Comparison of ENCODE assay signal across 1 cellular context in the genomic region with DNA sequence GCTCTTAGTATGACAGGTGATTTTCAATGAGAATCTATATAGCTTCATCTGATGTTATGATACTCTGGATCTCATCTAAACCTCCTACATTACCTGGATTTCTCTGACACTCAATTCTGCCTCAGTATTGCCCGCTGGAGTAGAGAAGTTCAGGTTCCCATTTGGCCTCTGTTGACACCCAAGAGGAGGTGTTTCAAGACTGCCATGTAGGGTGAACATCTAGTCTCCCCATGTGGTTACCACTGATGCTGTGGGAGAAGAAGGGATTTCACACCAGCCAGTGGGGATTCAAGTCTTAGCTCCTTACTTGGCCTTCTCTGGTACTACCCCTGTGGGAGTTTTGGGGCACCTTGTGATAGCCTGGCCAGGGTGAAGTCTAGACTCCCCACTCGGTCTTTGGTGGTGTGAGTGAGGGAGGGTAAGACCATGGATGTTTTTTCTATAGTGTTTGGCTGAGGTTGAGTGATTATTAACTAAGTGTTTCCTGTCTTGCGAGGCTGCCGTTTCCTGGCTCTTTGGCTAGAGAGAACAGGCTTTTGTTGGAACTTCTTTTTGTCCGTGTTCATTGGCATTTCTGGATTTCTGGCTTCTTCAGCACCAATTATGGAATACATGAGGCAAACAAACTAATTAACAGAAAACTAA.
A peak's percentile ranks its signal among the peaks of the same experiment; 100 is the strongest.
TF ChIP-seq lines count a peak whose summit lies in the region.

No MANE protein-coding gene starts in this region.

TF ChIP-seq in HepG2, 621 proteins besides CTCF, POLR2A, EP300 and RAD21 (continued from another document and continues in another):
- TF ChIP-seq, protein P1, sequence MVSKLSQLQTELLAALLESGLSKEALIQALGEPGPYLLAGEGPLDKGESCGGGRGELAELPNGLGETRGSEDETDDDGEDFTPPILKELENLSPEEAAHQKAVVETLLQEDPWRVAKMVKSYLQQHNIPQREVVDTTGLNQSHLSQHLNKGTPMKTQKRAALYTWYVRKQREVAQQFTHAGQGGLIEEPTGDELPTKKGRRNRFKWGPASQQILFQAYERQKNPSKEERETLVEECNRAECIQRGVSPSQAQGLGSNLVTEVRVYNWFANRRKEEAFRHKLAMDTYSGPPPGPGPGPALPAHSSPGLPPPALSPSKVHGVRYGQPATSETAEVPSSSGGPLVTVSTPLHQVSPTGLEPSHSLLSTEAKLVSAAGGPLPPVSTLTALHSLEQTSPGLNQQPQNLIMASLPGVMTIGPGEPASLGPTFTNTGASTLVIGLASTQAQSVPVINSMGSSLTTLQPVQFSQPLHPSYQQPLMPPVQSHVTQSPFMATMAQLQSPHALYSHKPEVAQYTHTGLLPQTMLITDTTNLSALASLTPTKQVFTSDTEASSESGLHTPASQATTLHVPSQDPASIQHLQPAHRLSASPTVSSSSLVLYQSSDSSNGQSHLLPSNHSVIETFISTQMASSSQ (IDR thresholded peaks at IDR 0.05; ENCODE audit: low read depth) = peak; percentile 72
- TF ChIP-seq, protein P1 (CRISPR knock-in tag; IDR thresholded peaks at IDR 0.05; ENCODE audit: borderline replicate concordance) = no peak; the same call in 1 of the 2 replicates
- no peak for TF ChIP-seq ATRX (CRISPR knock-in tag; IDR thresholded peaks at IDR 0.05; ENCODE audit: borderline replicate concordance)
- TF ChIP-seq ZC3H4 (CRISPR knock-in tag; IDR thresholded peaks at IDR 0.05; ENCODE audit: borderline replicate concordance) = no peak
- no peak for TF ChIP-seq GPN1 (CRISPR knock-in tag; IDR thresholded peaks at IDR 0.05; ENCODE audit: borderline replicate concordance)
- no peak for TF ChIP-seq ZNF709 (CRISPR knock-in tag; IDR thresholded peaks at IDR 0.05)
- TF ChIP-seq, protein P2, sequence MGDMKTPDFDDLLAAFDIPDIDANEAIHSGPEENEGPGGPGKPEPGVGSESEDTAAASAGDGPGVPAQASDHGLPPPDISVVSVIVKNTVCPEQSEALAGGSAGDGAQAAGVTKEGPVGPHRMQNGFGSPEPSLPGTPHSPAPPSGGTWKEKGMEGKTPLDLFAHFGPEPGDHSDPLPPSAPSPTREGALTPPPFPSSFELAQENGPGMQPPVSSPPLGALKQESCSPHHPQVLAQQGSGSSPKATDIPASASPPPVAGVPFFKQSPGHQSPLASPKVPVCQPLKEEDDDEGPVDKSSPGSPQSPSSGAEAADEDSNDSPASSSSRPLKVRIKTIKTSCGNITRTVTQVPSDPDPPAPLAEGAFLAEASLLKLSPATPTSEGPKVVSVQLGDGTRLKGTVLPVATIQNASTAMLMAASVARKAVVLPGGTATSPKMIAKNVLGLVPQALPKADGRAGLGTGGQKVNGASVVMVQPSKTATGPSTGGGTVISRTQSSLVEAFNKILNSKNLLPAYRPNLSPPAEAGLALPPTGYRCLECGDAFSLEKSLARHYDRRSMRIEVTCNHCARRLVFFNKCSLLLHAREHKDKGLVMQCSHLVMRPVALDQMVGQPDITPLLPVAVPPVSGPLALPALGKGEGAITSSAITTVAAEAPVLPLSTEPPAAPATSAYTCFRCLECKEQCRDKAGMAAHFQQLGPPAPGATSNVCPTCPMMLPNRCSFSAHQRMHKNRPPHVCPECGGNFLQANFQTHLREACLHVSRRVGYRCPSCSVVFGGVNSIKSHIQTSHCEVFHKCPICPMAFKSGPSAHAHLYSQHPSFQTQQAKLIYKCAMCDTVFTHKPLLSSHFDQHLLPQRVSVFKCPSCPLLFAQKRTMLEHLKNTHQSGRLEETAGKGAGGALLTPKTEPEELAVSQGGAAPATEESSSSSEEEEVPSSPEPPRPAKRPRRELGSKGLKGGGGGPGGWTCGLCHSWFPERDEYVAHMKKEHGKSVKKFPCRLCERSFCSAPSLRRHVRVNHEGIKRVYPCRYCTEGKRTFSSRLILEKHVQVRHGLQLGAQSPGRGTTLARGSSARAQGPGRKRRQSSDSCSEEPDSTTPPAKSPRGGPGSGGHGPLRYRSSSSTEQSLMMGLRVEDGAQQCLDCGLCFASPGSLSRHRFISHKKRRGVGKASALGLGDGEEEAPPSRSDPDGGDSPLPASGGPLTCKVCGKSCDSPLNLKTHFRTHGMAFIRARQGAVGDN (CRISPR knock-in tag; IDR thresholded peaks at IDR 0.05) = no peak
- no peak for TF ChIP-seq ZFY (CRISPR knock-in tag; IDR thresholded peaks at IDR 0.05)
- no peak for TF ChIP-seq HNF4G (IDR thresholded peaks at IDR 0.05; ENCODE audit: borderline replicate concordance, low read depth, low read length)
- no peak for TF ChIP-seq HNF4G (CRISPR knock-in tag; IDR thresholded peaks at IDR 0.05; ENCODE audit: borderline replicate concordance, low read depth)
- TF ChIP-seq FOXJ3 (CRISPR knock-in tag; IDR thresholded peaks at IDR 0.05; ENCODE audit: borderline replicate concordance) = no peak
- TF ChIP-seq SATB2 (CRISPR knock-in tag; IDR thresholded peaks at IDR 0.05) = no peak
- TF ChIP-seq, protein P3, sequence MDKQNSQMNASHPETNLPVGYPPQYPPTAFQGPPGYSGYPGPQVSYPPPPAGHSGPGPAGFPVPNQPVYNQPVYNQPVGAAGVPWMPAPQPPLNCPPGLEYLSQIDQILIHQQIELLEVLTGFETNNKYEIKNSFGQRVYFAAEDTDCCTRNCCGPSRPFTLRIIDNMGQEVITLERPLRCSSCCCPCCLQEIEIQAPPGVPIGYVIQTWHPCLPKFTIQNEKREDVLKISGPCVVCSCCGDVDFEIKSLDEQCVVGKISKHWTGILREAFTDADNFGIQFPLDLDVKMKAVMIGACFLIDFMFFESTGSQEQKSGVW (CRISPR knock-in tag; IDR thresholded peaks at IDR 0.05; ENCODE audit: borderline replicate concordance) = no peak
- no peak for TF ChIP-seq ZNF552 (CRISPR knock-in tag; IDR thresholded peaks at IDR 0.05; ENCODE audit: borderline replicate concordance)
- TF ChIP-seq MIXL1 (CRISPR knock-in tag; IDR thresholded peaks at IDR 0.05) = peak; percentile 59; the same call in 1 of the 2 replicates
- no peak for TF ChIP-seq ZNF780A (CRISPR knock-in tag; IDR thresholded peaks at IDR 0.05)
- no peak for TF ChIP-seq ZNF10 (CRISPR knock-in tag; IDR thresholded peaks at IDR 0.05; ENCODE audit: borderline replicate concordance, low read depth)
- TF ChIP-seq ZNF234 (CRISPR knock-in tag; conservative IDR thresholded peaks at IDR 0.05) = no peak
- TF ChIP-seq SMC3 (IDR thresholded peaks at IDR 0.05; ENCODE audit: low read length) = no peak
- TF ChIP-seq, protein P4, sequence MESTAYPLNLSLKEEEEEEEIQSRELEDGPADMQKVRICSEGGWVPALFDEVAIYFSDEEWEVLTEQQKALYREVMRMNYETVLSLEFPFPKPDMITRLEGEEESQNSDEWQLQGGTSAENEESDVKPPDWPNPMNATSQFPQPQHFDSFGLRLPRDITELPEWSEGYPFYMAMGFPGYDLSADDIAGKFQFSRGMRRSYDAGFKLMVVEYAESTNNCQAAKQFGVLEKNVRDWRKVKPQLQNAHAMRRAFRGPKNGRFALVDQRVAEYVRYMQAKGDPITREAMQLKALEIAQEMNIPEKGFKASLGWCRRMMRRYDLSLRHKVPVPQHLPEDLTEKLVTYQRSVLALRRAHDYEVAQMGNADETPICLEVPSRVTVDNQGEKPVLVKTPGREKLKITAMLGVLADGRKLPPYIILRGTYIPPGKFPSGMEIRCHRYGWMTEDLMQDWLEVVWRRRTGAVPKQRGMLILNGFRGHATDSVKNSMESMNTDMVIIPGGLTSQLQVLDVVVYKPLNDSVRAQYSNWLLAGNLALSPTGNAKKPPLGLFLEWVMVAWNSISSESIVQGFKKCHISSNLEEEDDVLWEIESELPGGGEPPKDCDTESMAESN (CRISPR knock-in tag; conservative IDR thresholded peaks at IDR 0.05) = no peak
- TF ChIP-seq ATF7 (IDR thresholded peaks at IDR 0.05) = no peak
- no peak for TF ChIP-seq ATF7 (CRISPR knock-in tag; IDR thresholded peaks at IDR 0.05)
- no peak for TF ChIP-seq ZNF766 (CRISPR knock-in tag; IDR thresholded peaks at IDR 0.05; ENCODE audit: borderline replicate concordance)
- TF ChIP-seq PHF21A (CRISPR knock-in tag; IDR thresholded peaks at IDR 0.05) = 0 out of 2 replicates have a peak, but pooled peaks have one; percentile 25
- TF ChIP-seq ZNF230 (CRISPR knock-in tag; IDR thresholded peaks at IDR 0.05) = no peak
- TF ChIP-seq ZC3H13 (CRISPR knock-in tag; IDR thresholded peaks at IDR 0.05) = no peak
- no peak for TF ChIP-seq KLF9 (CRISPR knock-in tag; IDR thresholded peaks at IDR 0.05; ENCODE audit: low read depth)
- TF ChIP-seq HNRNPH1 (optimal IDR thresholded peaks at IDR 0.05; ENCODE audit: low read depth, low read length) = no peak
- no peak for TF ChIP-seq ZNF773 (CRISPR knock-in tag; IDR thresholded peaks at IDR 0.05; ENCODE audit: borderline replicate concordance)
- TF ChIP-seq, protein P5, sequence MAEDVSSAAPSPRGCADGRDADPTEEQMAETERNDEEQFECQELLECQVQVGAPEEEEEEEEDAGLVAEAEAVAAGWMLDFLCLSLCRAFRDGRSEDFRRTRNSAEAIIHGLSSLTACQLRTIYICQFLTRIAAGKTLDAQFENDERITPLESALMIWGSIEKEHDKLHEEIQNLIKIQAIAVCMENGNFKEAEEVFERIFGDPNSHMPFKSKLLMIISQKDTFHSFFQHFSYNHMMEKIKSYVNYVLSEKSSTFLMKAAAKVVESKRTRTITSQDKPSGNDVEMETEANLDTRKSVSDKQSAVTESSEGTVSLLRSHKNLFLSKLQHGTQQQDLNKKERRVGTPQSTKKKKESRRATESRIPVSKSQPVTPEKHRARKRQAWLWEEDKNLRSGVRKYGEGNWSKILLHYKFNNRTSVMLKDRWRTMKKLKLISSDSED (CRISPR knock-in tag; IDR thresholded peaks at IDR 0.05) = no peak
- TF ChIP-seq NFE2L1 (CRISPR knock-in tag; IDR thresholded peaks at IDR 0.05; ENCODE audit: borderline replicate concordance) = no peak
- TF ChIP-seq ZNF281 (CRISPR knock-in tag; IDR thresholded peaks at IDR 0.05; ENCODE audit: borderline replicate concordance) = no peak
- TF ChIP-seq, protein P6, sequence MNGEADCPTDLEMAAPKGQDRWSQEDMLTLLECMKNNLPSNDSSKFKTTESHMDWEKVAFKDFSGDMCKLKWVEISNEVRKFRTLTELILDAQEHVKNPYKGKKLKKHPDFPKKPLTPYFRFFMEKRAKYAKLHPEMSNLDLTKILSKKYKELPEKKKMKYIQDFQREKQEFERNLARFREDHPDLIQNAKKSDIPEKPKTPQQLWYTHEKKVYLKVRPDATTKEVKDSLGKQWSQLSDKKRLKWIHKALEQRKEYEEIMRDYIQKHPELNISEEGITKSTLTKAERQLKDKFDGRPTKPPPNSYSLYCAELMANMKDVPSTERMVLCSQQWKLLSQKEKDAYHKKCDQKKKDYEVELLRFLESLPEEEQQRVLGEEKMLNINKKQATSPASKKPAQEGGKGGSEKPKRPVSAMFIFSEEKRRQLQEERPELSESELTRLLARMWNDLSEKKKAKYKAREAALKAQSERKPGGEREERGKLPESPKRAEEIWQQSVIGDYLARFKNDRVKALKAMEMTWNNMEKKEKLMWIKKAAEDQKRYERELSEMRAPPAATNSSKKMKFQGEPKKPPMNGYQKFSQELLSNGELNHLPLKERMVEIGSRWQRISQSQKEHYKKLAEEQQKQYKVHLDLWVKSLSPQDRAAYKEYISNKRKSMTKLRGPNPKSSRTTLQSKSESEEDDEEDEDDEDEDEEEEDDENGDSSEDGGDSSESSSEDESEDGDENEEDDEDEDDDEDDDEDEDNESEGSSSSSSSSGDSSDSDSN (CRISPR knock-in tag; IDR thresholded peaks at IDR 0.05) = no peak
- no peak for TF ChIP-seq ZNF550 (CRISPR knock-in tag; IDR thresholded peaks at IDR 0.05; ENCODE audit: borderline replicate concordance)
- TF ChIP-seq ZKSCAN8 (CRISPR knock-in tag; IDR thresholded peaks at IDR 0.05; ENCODE audit: borderline replicate concordance) = no peak
- TF ChIP-seq, protein P7, sequence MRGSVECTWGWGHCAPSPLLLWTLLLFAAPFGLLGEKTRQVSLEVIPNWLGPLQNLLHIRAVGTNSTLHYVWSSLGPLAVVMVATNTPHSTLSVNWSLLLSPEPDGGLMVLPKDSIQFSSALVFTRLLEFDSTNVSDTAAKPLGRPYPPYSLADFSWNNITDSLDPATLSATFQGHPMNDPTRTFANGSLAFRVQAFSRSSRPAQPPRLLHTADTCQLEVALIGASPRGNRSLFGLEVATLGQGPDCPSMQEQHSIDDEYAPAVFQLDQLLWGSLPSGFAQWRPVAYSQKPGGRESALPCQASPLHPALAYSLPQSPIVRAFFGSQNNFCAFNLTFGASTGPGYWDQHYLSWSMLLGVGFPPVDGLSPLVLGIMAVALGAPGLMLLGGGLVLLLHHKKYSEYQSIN (CRISPR knock-in tag; IDR thresholded peaks at IDR 0.05; ENCODE audit: borderline replicate concordance) = no peak
